Comparison of ENCODE assay signal across 1 cellular context in genomic region chr1:203025721-203026665, GRCh38.
TF ChIP-seq lines count a peak whose summit lies in the region.

Gene PPFIA4 (plus strand): TSS chr1:203026491. CDS start chr1:203039009, 12,518 bp downstream.

TF ChIP-seq in SK-N-SH treated with all-trans-retinoic acid at 6 μM for 48 hours, 23 proteins besides CTCF, POLR2A, EP300 and RAD21 (continued from another document):
- peak; percentile 23; the same call in 1 of the 2 replicates for TF ChIP-seq CSRNP3 (CRISPR knock-in tag; IDR thresholded peaks at IDR 0.05)
- TF ChIP-seq SNAI2 (CRISPR knock-in tag; IDR thresholded peaks at IDR 0.05) = no peak
- TF ChIP-seq BACH2 (CRISPR knock-in tag; IDR thresholded peaks at IDR 0.05; ENCODE audit: borderline replicate concordance) = no peak
- no peak for TF ChIP-seq TCF4 (CRISPR knock-in tag; IDR thresholded peaks at IDR 0.05; ENCODE audit: borderline replicate concordance)
- no peak for TF ChIP-seq CREB5 (CRISPR knock-in tag; IDR thresholded peaks at IDR 0.05; ENCODE audit: low read depth)
- TF ChIP-seq ZNF565 (CRISPR knock-in tag; conservative IDR thresholded peaks at IDR 0.05; ENCODE audit: low read depth) = no peak; the same call in 1 of the 2 replicates
- no peak for TF ChIP-seq ZFP30 (CRISPR knock-in tag; IDR thresholded peaks at IDR 0.05)
- TF ChIP-seq ARNTL (CRISPR knock-in tag; IDR thresholded peaks at IDR 0.05; ENCODE audit: borderline replicate concordance, low read depth) = peak; percentile 78; the same call in 1 of the 2 replicates
- TF ChIP-seq ZNF8 (CRISPR knock-in tag; IDR thresholded peaks at IDR 0.05) = no peak
- TF ChIP-seq POU6F1 (CRISPR knock-in tag; IDR thresholded peaks at IDR 0.05; ENCODE audit: borderline replicate concordance, low read depth) = no peak
- TF ChIP-seq CSDC2 (CRISPR knock-in tag; IDR thresholded peaks at IDR 0.05) = peak; percentile 72; the same call in 1 of the 2 replicates
